ENCODE assay signal across 20 cellular contexts in the genomic region with DNA sequence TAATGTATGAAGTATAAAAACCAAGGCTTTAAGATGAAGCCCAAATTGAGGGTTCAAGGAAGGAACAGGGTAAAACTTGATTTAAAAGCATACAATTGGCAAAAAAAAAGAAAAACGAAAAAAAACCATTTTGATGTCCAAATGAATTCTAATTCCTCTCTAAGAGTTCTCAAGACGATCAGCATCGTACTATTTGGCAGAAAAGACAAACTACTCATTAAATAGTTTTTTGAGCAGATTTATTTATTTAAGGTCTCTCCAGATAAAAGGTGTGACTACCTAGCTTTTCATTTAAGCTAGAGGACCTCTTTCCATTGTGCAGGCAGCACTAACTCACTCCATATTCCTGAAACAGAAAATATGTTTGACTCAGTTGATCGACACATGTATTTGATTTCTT.
"Had no signal": no experiment of that assay in that cellular context is flagged by ENCODE, and none has a peak within 500 bp of the region (broad histone marks: within the 10 kb centered on the region; RNA-seq: fewer than 3 reads in every experiment).

No MANE protein-coding gene starts in this region.

- H3K27ac ChIP-seq: esophagus muscularis mucosa, hepatocyte, transverse colon had no signal

- H3K4me3 ChIP-seq: esophagus muscularis mucosa, hepatocyte, sigmoid colon, transverse colon, uterus had no signal

- H3K36me3 Mint-ChIP-seq: natural killer cell treated with Interleukin-12 subunit alpha and Interleukin-12 subunit beta and Interleukin-15 and Interleukin-18, amount 100 ng/mL, for 72 hours; T-cell had no signal

- ATAC-seq: activated CD8-positive, alpha-beta T cell treated with anti-CD3 and anti-CD28 coated beads for 36 hours; natural killer cell treated with Interleukin-12 subunit alpha and Interleukin-12 subunit beta and Interleukin-15 and Interleukin-18, amount 100 ng/mL, for 72 hours; T-cell had no signal

- H3K4me1 ChIP-seq: sigmoid colon, uterus had no signal

- H3K27ac Mint-ChIP-seq: activated CD4-positive, alpha-beta T cell treated with anti-CD3 and anti-CD28 coated beads, Interleukin-2, amount 10 ng/mL, durations not matched to agents 24 days and 14 days; activated CD8-positive, alpha-beta T cell treated with anti-CD3 and anti-CD28 coated beads for 36 hours; activated T-cell treated with anti-CD3 and anti-CD28 coated beads, Interleukin-2, amount 50 U/mL, for 24 hours; activated T-helper 2 cell treated with anti-CD3 and anti-CD28 coated beads, Interferon-gamma antibody, Interleukin-2, Interleukin-4, amounts not matched to agents 10 μg/mL and 5 μg/mL and 100 μg/mL, durations not matched to agents 14 hours and 24 hours and 36 hours; natural killer cell treated with Interleukin-12 subunit alpha and Interleukin-12 subunit beta and Interleukin-15 and Interleukin-18, amount 100 ng/mL, for 72 hours; T-cell had no signal

- H3K4me2 ChIP-seq: hepatocyte had no signal

- DNase-seq: activated CD4-positive, alpha-beta T cell treated with anti-CD3 and anti-CD28 coated beads, Interleukin-2, amount 10 ng/mL, durations not matched to agents 24 days and 14 days; activated CD8-positive, alpha-beta T cell treated with anti-CD3 and anti-CD28 coated beads for 36 hours; activated naive CD4-positive, alpha-beta T cell treated with Interleukin-2 at 50 U/mL for 16 hours; activated T-cell treated with anti-CD3 and anti-CD28 coated beads, Interleukin-2, amount 50 U/mL, for 24 hours; anterior cingulate cortex; cerebellar nuclear complex; effector CD8-positive, alpha-beta T cell; posterior cingulate gyrus; sigmoid colon; stimulated activated CD4-positive, alpha-beta T cell treated with anti-CD3 and anti-CD28 coated beads, Interleukin-1b, Interleukin-23, amount 100 ng/mL, for 48 hours; stimulated activated CD8-positive, alpha-beta memory T cell treated with anti-CD3 and anti-CD28 coated beads, Interleukin-4, amount 100 ng/mL, for 48 hours; stimulated activated naive CD4-positive, alpha-beta T cell treated with Interleukin-2 at 50 U/mL for 16 hours; T-cell; transverse colon; uterus had no signal

- H3K27me3 ChIP-seq: esophagus muscularis mucosa, hepatocyte, sigmoid colon, transverse colon, uterus had no signal

- H3K9me3 ChIP-seq: esophagus muscularis mucosa, sigmoid colon, transverse colon, uterus had no signal

- H2AFZ ChIP-seq: hepatocyte had no signal

- H3K36me3 ChIP-seq: esophagus muscularis mucosa, sigmoid colon, transverse colon, uterus had no signal

- FAIRE-seq: endothelial cell of umbilical vein had no signal

- H3K9me3 Mint-ChIP-seq: activated CD8-positive, alpha-beta T cell treated with anti-CD3 and anti-CD28 coated beads for 36 hours; activated T-cell treated with anti-CD3 and anti-CD28 coated beads, Interleukin-2, amount 50 U/mL, for 24 hours; activated T-helper 2 cell treated with anti-CD3 and anti-CD28 coated beads, Interferon-gamma antibody, Interleukin-2, Interleukin-4, amounts not matched to agents 10 μg/mL and 5 μg/mL and 100 μg/mL, durations not matched to agents 14 hours and 24 hours and 36 hours; natural killer cell treated with Interleukin-12 subunit alpha and Interleukin-12 subunit beta and Interleukin-15 and Interleukin-18, amount 100 ng/mL, for 72 hours; T-cell had no signal

- H3K4me3 Mint-ChIP-seq: activated CD4-positive, alpha-beta T cell treated with anti-CD3 and anti-CD28 coated beads, Interleukin-2, amount 10 ng/mL, durations not matched to agents 24 days and 14 days; activated CD8-positive, alpha-beta T cell treated with anti-CD3 and anti-CD28 coated beads for 36 hours; activated T-cell treated with anti-CD3 and anti-CD28 coated beads, Interleukin-2, amount 50 U/mL, for 24 hours; natural killer cell treated with Interleukin-12 subunit alpha and Interleukin-12 subunit beta and Interleukin-15 and Interleukin-18, amount 100 ng/mL, for 72 hours; T-cell had no signal
